Comparison of ENCODE assay signal across 1 cellular context in genomic region chr2:202604699-202605098, GRCh38.
TF ChIP-seq lines count a peak whose summit lies in the region.

No MANE protein-coding gene starts in this region.

TF ChIP-seq in GM23338, 12 proteins besides CTCF, POLR2A, EP300 and RAD21 (continued from another document):
- TF ChIP-seq, protein P1, sequence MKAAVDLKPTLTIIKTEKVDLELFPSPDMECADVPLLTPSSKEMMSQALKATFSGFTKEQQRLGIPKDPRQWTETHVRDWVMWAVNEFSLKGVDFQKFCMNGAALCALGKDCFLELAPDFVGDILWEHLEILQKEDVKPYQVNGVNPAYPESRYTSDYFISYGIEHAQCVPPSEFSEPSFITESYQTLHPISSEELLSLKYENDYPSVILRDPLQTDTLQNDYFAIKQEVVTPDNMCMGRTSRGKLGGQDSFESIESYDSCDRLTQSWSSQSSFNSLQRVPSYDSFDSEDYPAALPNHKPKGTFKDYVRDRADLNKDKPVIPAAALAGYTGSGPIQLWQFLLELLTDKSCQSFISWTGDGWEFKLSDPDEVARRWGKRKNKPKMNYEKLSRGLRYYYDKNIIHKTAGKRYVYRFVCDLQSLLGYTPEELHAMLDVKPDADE (IDR thresholded peaks at IDR 0.05) = no peak
- no peak for TF ChIP-seq NANOG (IDR thresholded peaks at IDR 0.05; ENCODE audit: borderline replicate concordance)
- no peak for TF ChIP-seq ZNF114 (CRISPR knock-in tag; IDR thresholded peaks at IDR 0.05)
- TF ChIP-seq JUNB (IDR thresholded peaks at IDR 0.05; ENCODE audit: unreplicated experiment) = no peak
- no peak for TF ChIP-seq EZH2phosphoT487 (IDR thresholded peaks at IDR 0.05; ENCODE audit: unreplicated experiment)
- TF ChIP-seq STAT1 (IDR thresholded peaks at IDR 0.05; ENCODE audit: unreplicated experiment) = no peak
- no peak for TF ChIP-seq ZNF331 (CRISPR knock-in tag; IDR thresholded peaks at IDR 0.05; ENCODE audit: low read depth)
- no peak for TF ChIP-seq EZH2 (IDR thresholded peaks at IDR 0.05; ENCODE audit: low read depth, unreplicated experiment)
- no peak for TF ChIP-seq CREB1 (CRISPR knock-in tag; IDR thresholded peaks at IDR 0.05; ENCODE audit: low read depth)
- TF ChIP-seq POLR2AphosphoS5 (IDR thresholded peaks at IDR 0.05; ENCODE audit: low read depth) = no peak
- TF ChIP-seq, protein P2, sequence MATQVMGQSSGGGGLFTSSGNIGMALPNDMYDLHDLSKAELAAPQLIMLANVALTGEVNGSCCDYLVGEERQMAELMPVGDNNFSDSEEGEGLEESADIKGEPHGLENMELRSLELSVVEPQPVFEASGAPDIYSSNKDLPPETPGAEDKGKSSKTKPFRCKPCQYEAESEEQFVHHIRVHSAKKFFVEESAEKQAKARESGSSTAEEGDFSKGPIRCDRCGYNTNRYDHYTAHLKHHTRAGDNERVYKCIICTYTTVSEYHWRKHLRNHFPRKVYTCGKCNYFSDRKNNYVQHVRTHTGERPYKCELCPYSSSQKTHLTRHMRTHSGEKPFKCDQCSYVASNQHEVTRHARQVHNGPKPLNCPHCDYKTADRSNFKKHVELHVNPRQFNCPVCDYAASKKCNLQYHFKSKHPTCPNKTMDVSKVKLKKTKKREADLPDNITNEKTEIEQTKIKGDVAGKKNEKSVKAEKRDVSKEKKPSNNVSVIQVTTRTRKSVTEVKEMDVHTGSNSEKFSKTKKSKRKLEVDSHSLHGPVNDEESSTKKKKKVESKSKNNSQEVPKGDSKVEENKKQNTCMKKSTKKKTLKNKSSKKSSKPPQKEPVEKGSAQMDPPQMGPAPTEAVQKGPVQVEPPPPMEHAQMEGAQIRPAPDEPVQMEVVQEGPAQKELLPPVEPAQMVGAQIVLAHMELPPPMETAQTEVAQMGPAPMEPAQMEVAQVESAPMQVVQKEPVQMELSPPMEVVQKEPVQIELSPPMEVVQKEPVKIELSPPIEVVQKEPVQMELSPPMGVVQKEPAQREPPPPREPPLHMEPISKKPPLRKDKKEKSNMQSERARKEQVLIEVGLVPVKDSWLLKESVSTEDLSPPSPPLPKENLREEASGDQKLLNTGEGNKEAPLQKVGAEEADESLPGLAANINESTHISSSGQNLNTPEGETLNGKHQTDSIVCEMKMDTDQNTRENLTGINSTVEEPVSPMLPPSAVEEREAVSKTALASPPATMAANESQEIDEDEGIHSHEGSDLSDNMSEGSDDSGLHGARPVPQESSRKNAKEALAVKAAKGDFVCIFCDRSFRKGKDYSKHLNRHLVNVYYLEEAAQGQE (IDR thresholded peaks at IDR 0.05; ENCODE audit: unreplicated experiment) = no peak
